In genomic region chr12:20457582-20457981, GRCh38 we compare ENCODE assay signal across 27 cellular contexts.
DNase-seq lines count a peak whose midpoint lies in the region; ATAC-seq, FAIRE-seq and TF ChIP-seq lines count a peak whose summit lies in the region.
"Had no signal": no experiment of that assay in that cellular context is flagged by ENCODE, and none has a peak within 500 bp of the region (broad histone marks: within the 10 kb centered on the region; RNA-seq: fewer than 3 reads in every experiment).

No MANE protein-coding gene starts in this region.

- intact Hi-C loops in left ventricle myocardium inferior (cut with micrococcal nuclease) (no loop called here), heart right ventricle (cut with DNase I) (no loop called here), left colon (cut with DNase I, micrococcal nuclease) (no loop called here), upper lobe of right lung (cut with DNase I) (no loop called here)

- TF ChIP-seq CTCF in left ventricle myocardium inferior (IDR thresholded peaks at IDR 0.05; ENCODE audit: borderline replicate concordance), result no peak
- TF ChIP-seq CTCF in heart right ventricle (IDR thresholded peaks at IDR 0.05), result no peak
- TF ChIP-seq CTCF in upper lobe of right lung (IDR thresholded peaks at IDR 0.05), result no peak

- H3K27me3 ChIP-seq in left ventricle myocardium inferior (ENCODE audit: low read depth) (no peaks in the 10 kb centered on the region), heart right ventricle (no peaks in the 10 kb centered on the region), small intestine (ENCODE audit: control insufficient read depth in 2 of 2, insufficient read depth in 2 of 2, low read length in 2 of 2) (no peaks in the 10 kb centered on the region), upper lobe of right lung (no peaks in the 10 kb centered on the region)
- H3K27me3 ChIP-seq: BE2C; BLaER1 treated with 17β-estradiol and CSF1 and Interleukin-3, amounts not matched to agents 10 nM and 100 nM had no signal

- peaks cover 87% of the 10 kb centered on the region for H3K4me1 ChIP-seq in left ventricle myocardium inferior
- peaks cover 0 to 74% (median 25%) of the 10 kb centered on the region in 9 donors for H3K4me1 ChIP-seq in heart right ventricle
- peaks cover 2 to 9% of the 10 kb centered on the region in 2 donors for H3K4me1 ChIP-seq in small intestine (ENCODE audit: control insufficient read depth in 2 of 2, insufficient read depth in 1 of 2, low read depth in 1 of 2, low read length in 1 of 2)
- H3K4me1 ChIP-seq in upper lobe of right lung, result peaks cover 9% of the 10 kb centered on the region
- H3K4me1 ChIP-seq: BLaER1 treated with 17β-estradiol and CSF1 and Interleukin-3, amounts not matched to agents 10 nM and 100 nM; HAP-1 had no signal

- H3K9me3 ChIP-seq in left ventricle myocardium inferior (replicated peaks) (no peaks in the 10 kb centered on the region), heart right ventricle (no peaks in the 10 kb centered on the region), small intestine (ENCODE audit: control insufficient read depth, low read depth) (no peaks in the 10 kb centered on the region), upper lobe of right lung (no peaks in the 10 kb centered on the region)
- H3K9me3 ChIP-seq: BE2C; BLaER1 treated with 17β-estradiol and CSF1 and Interleukin-3, amounts not matched to agents 10 nM and 100 nM; HAP-1 had no signal

- peak; percentile 87 for FAIRE-seq in colon (lab: Jason Lieb, UNC)
- FAIRE-seq in small intestine (lab: Jason Lieb, UNC), result peak; percentile 70
- FAIRE-seq: A204.1, D721Med, GM12891, GM18507, H54 had no signal

- H3K4me3 ChIP-seq in left ventricle myocardium inferior (no peak overlapping the region), heart right ventricle (no peak overlapping the region), small intestine (ENCODE audit: low read depth in 1 of 2, low read length in 2 of 2) (no peak overlapping the region), upper lobe of right lung (no peak overlapping the region)
- H3K4me3 ChIP-seq: BLaER1 treated with 17β-estradiol and CSF1 and Interleukin-3, amounts not matched to agents 10 nM and 100 nM; HAP-1 had no signal

- ATAC-seq in heart right ventricle, result no peak
- ATAC-seq in left colon, result peak; percentile 73
- no peak for ATAC-seq in HG03342 (IDR thresholded peaks at IDR 0.05; ENCODE audit: unreplicated experiment)
- ATAC-seq in upper lobe of right lung, result no peak

- H3K27ac ChIP-seq in left ventricle myocardium inferior (replicated peaks) (peak overlapping the region; percentile 0), heart right ventricle (no peak overlapping the region), small intestine (ENCODE audit: low read depth in 1 of 2, low read length in 1 of 2) (no peak overlapping the region), upper lobe of right lung (no peak overlapping the region)
- H3K27ac ChIP-seq: 22Rv1; BLaER1 treated with 17β-estradiol and CSF1 and Interleukin-3, amounts not matched to agents 10 nM and 100 nM had no signal

- H3K36me3 ChIP-seq in left ventricle myocardium inferior, result no peaks in the 10 kb centered on the region
- H3K36me3 ChIP-seq in heart right ventricle, result no peaks in the 10 kb centered on the region
- H3K36me3 ChIP-seq in small intestine (ENCODE audit: control insufficient read depth in 2 of 2, insufficient read depth in 2 of 2, low read length in 2 of 2), result no peaks in the 10 kb centered on the region
- H3K36me3 ChIP-seq in upper lobe of right lung, result no peaks in the 10 kb centered on the region
- H3K36me3 ChIP-seq: BE2C; BLaER1 treated with 17β-estradiol and CSF1 and Interleukin-3, amounts not matched to agents 10 nM and 100 nM; HAP-1 had no signal

- WGBS in heart right ventricle, 2 donors, result 79% methylated on average over 2 of the region's 2 CpGs
- WGBS in small intestine, 3 donors, result 15 to 74% (median 35%) methylated on average over 2 of the region's 2 CpGs

- DNase-seq in left ventricle myocardium inferior, result no peak
- no peak for DNase-seq in heart right ventricle
- no peak for DNase-seq in left colon
- peak; percentile 76 for DNase-seq in small intestine
- DNase-seq in NCI-H2081 (lab: John Stamatoyannopoulos, UW), result no peak
- DNase-seq in upper lobe of right lung, result no peak
- DNase-seq: ACHN; AML-193; BE2C; CD4-positive, alpha-beta T cell; CD8-positive, alpha-beta memory T cell; DMS 273 treated with DMSO at 0.1 percent for 48 hours; DMS79; EL; GF-D8; GOT3; HFFc6 had no signal
